15 cellular contexts compared by ENCODE assay signal in the genomic region with DNA sequence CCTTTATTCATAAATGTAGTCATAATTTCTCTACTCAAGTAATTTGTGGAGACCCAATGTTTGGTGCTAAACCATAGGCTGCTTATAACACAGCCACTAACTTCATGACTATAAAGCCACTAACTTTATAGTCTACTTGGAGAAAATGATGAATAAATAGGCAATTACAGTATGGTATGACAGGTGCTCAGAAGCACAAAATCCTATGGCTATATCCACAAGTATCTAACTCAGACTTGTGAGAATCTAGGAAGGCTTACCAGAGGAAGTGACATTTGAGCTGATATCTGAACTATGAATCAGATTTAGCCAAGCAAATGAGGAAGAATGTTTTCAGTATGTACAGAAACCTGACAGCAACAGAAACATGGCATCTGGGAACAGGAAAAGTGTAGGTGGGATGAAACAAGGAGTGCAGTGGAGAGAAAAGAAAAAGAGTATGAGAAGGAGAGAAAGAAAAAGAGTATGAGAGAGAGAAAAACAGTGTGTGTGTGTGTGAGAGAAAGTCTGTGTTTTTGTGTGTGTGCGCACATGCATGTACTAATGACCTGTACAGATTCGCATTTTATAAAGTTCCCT. TPM values are rescaled to one million over a fixed set of nuclear protein-coding genes. Genes with fewer than 3 reads are reported as not detected.
A peak's percentile ranks its signal among the peaks of the same experiment; 100 is the strongest.
DNase-seq lines count a peak whose midpoint lies in the region; ATAC-seq, FAIRE-seq and TF ChIP-seq lines count a peak whose summit lies in the region.
"Had no signal": no experiment of that assay in that cellular context is flagged by ENCODE, and none has a peak within 500 bp of the region (broad histone marks: within the 10 kb centered on the region; RNA-seq: fewer than 3 reads in every experiment).

No MANE protein-coding gene starts in this region.

- H3K27ac ChIP-seq in K562 (ENCODE audit: extremely low read depth, low read depth, low read length) (no peak overlapping the region), psoas muscle (peak overlapping the region; percentile 40)
- H3K27ac ChIP-seq: right atrium auricular region, SJSA1, thyroid gland had no signal

- ATAC-seq in K562 (no peak; the same call in 2 of the 3 replicates), psoas muscle (no peak), HG03039 (IDR thresholded peaks at IDR 0.05; ENCODE audit: unreplicated experiment) (no peak)
- ATAC-seq: CD8-positive, alpha-beta T cell had no signal

- CTCF ChIA-PET in K562 (lab: Yijun Ruan, JAX; ENCODE audit: low intra/inter-chr PET ratio), result no interaction called here

- no peak overlapping the region for H3K9ac ChIP-seq in K562 (ENCODE audit: insufficient read depth in 1 of 2, low read depth in 2 of 2, low read length in 2 of 2)

- no peak for FAIRE-seq in K562 (lab: Jason Lieb, UNC)

- TF ChIP-seq POLR2A in K562 (conservative IDR thresholded peaks at IDR 0.05), result no peak

- H3K9me1 ChIP-seq in K562 (ENCODE audit: control insufficient read depth, insufficient read depth, low read length), result no peaks in the 10 kb centered on the region

- no peak overlapping the region for H3K4me3 ChIP-seq in K562
- no peak overlapping the region for H3K4me3 ChIP-seq in psoas muscle
- H3K4me3 ChIP-seq: right atrium auricular region, SJSA1, thyroid gland had no signal

- no peak for TF ChIP-seq EP300 in K562 (IDR thresholded peaks at IDR 0.05; ENCODE audit: low read length)

- in situ Hi-C loops in K562 (cut with MboI), result no loop called here

- 71% methylated on average over 2 of the region's 2 CpGs for WGBS in K562 (ENCODE audit: insufficient coverage, low coverage, missing lambda C conversion rate)
- 63 to 87% (median 66%) methylated on average over 2 of the region's 2 CpGs for WGBS in psoas muscle, 3 donors

- peaks cover 74% of the 10 kb centered on the region for H3K79me2 ChIP-seq in K562 (ENCODE audit: control insufficient read depth, insufficient read depth, low read length)

- POLR2A ChIA-PET in K562 (lab: Yijun Ruan, JAX), result interaction anchor here (1.5 kb wide), 1 partner anchor 28 kb away, joined by 3 read pairs; no protein-coding TSS in a partner anchor

- intact Hi-C loops in K562 (cut with micrococcal nuclease) (no loop called here), psoas muscle (cut with DNase I) (loop anchor here in 1 of 2 donors (5.0 kb wide), 1 partner anchor 39 kb away; no protein-coding TSS in a partner anchor)

- H4K20me1 ChIP-seq in K562 (replicated peaks; ENCODE audit: control insufficient read depth, insufficient read depth, low read length), result no peaks in the 10 kb centered on the region

- no peak overlapping the region for H3K4me2 ChIP-seq in K562 (ENCODE audit: insufficient read depth, low read length)

- H3K4me1 ChIP-seq in K562 (replicated peaks in 1 of 2; ENCODE audit: control insufficient read depth in 2 of 2, insufficient read depth in 2 of 2, low read length in 2 of 2), result peaks cover 17 to 22% of the 10 kb centered on the region in 2 experiments
- H3K4me1 ChIP-seq in psoas muscle, result peaks cover 70% of the 10 kb centered on the region

- TF ChIP-seq CTCF in K562 (IDR thresholded peaks at IDR 0.05 in 2 of 3, conservative IDR thresholded peaks at IDR 0.05 in 1 of 3; ENCODE audit: insufficient read depth in 2 of 3, low read depth in 1 of 3, low read length in 3 of 3) (no peak), psoas muscle (IDR thresholded peaks at IDR 0.05) (no peak)

- DNase-seq in ELR (ENCODE audit: low read depth) (peak; percentile 66), LHCN-M2 (ENCODE audit: low read depth) (peak; percentile 62), K562 (ENCODE audit: extremely low read depth in 1 of 4, low spot score in 3 of 4) (no peak), psoas muscle (no peak), NAMALWA (ENCODE audit: low spot score) (no peak)
- no peak for DNase-seq in stimulated activated CD4-positive, alpha-beta T cell treated with anti-CD3 and anti-CD28 coated beads, Interleukin-4, amount 100 ng/mL, for 24 hours
- DNase-seq in stimulated activated naive CD4-positive, alpha-beta T cell treated with Interleukin-2 at 50 U/mL for 16 hours (lab: John Stamatoyannopoulos, UW), result no peak
- DNase-seq: CD8-positive, alpha-beta T cell; midbrain; NCI-H1105 treated with DMSO at 0.1 percent for 48 hours; NCI-H510A treated with DMSO at 0.1 percent for 48 hours; thyroid gland had no signal

- H3K9me3 ChIP-seq in K562 (replicated peaks; ENCODE audit: control insufficient read depth, insufficient read depth, low read depth, low read length) (no peaks in the 10 kb centered on the region), psoas muscle (no peaks in the 10 kb centered on the region)
- H3K9me3 ChIP-seq: SJSA1, thyroid gland had no signal

- H2AFZ ChIP-seq in K562 (ENCODE audit: low read depth, low read length), result no peak overlapping the region

- H3K27me3 ChIP-seq in K562 (ENCODE audit: control insufficient read depth in 2 of 2, insufficient read depth in 2 of 2, low read length in 2 of 2), result no peaks in the 10 kb centered on the region
- no peaks in the 10 kb centered on the region for H3K27me3 ChIP-seq in psoas muscle (ENCODE audit: insufficient read depth in 3 of 3, low read length in 2 of 3)
- H3K27me3 ChIP-seq: right atrium auricular region, SJSA1, thyroid gland had no signal

- no peaks in the 10 kb centered on the region for H3K36me3 ChIP-seq in K562 (ENCODE audit: control insufficient read depth, insufficient read depth, low read length)
- H3K36me3 ChIP-seq in psoas muscle (ENCODE audit: insufficient read depth in 1 of 2, low read depth in 1 of 2), result no peaks in the 10 kb centered on the region
- H3K36me3 ChIP-seq: right atrium auricular region, thyroid gland had no signal

- no TSS peak for BruUV-seq in K562 (replicated peaks; lab: Mats Ljungman, UMichigan)

- TF ChIP-seq RAD21 in K562 (CRISPR knock-in tag; conservative IDR thresholded peaks at IDR 0.05 in 1 of 2, IDR thresholded peaks at IDR 0.05 in 1 of 2), result no peak

TF ChIP-seq in K562, 482 proteins besides CTCF, POLR2A, EP300 and RAD21 (continues in another document):
- TF ChIP-seq BCOR (IDR thresholded peaks at IDR 0.05) (peak; percentile 50; the same call in 1 of the 2 replicates), SMARCA5 (IDR thresholded peaks at IDR 0.05) (peak; percentile 86; the same call in 1 of the 2 replicates), MED1 (CRISPR knock-in tag; IDR thresholded peaks at IDR 0.05; ENCODE audit: borderline replicate concordance) (no peak), SMARCE1 (IDR thresholded peaks at IDR 0.05) (peak; percentile 25; the same call in 1 of the 2 replicates), ZFP36 (IDR thresholded peaks at IDR 0.05; ENCODE audit: low read depth, low read length, partially characterized antibody) (peak; percentile 93), OTX1 (CRISPR knock-in tag; IDR thresholded peaks at IDR 0.05) (no peak), FOXK2 (conservative IDR thresholded peaks at IDR 0.05 in 1 of 2, IDR thresholded peaks at IDR 0.05 in 1 of 2; ENCODE audit: low read depth in 2 of 2) (0 out of 4 replicates have a peak, but pooled peaks of 1 of the 2 experiments have one; percentile 25), SRSF7 (optimal IDR thresholded peaks at IDR 0.05; ENCODE audit: low read depth, low read length) (no peak), LARP7 (IDR thresholded peaks at IDR 0.05) (0 out of 2 replicates have a peak, but pooled peaks have one; percentile 47), SMARCA4 (IDR thresholded peaks at IDR 0.05) (peak; percentile 29; the same call in 1 of the 2 replicates), NBN (IDR thresholded peaks at IDR 0.05; ENCODE audit: low read depth) (0 out of 2 replicates have a peak, but pooled peaks have one; percentile 27)
- TF ChIP-seq, protein P1, sequence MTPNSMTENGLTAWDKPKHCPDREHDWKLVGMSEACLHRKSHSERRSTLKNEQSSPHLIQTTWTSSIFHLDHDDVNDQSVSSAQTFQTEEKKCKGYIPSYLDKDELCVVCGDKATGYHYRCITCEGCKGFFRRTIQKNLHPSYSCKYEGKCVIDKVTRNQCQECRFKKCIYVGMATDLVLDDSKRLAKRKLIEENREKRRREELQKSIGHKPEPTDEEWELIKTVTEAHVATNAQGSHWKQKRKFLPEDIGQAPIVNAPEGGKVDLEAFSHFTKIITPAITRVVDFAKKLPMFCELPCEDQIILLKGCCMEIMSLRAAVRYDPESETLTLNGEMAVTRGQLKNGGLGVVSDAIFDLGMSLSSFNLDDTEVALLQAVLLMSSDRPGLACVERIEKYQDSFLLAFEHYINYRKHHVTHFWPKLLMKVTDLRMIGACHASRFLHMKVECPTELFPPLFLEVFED (CRISPR knock-in tag; conservative IDR thresholded peaks at IDR 0.05), result peak; percentile 51; the same call in 1 of the 2 replicates

RNA-seq across cellular contexts. Expression of a gene that starts 59.9 kb away (rescaled TPM):
- total RNA-seq in LHCN-M2 (2014; rRNA removed), result 29.4 and 31.9 TPM in 2 replicates
- polyA plus RNA-seq in LHCN-M2 (2012), result 5.3 TPM
- 20.0 and 85.9 TPM in 2 replicates for total RNA-seq in K562 (2011; cell fraction: chromatin; rRNA removed; ENCODE audit: low replicate concordance)
- total RNA-seq in K562 (2011; cell fraction: nucleolus; rRNA removed), result 9.3 and 16.7 TPM in 2 replicates
- 25.5 and 35.3 TPM in 2 replicates for total RNA-seq in K562 (2011; cell fraction: nucleoplasm; rRNA removed)
- 13.0 and 14.4 TPM in 2 replicates for total RNA-seq in K562 (2014; rRNA removed)
- total RNA-seq in K562 (2014; rRNA removed; fragmentation: Illumina TruSeq; extraction: Trizol), result 22.1 and 23.5 TPM in 2 replicates
- total RNA-seq in K562 (2015; rRNA removed; fragmentation: Illumina TruSeq; extraction: Trizol), result 22.5 and 24.4 TPM in 2 replicates
- total RNA-seq in K562 (2021), result 12.1 and 16.6 TPM in 2 replicates
- polyA plus RNA-seq in K562 (2011; rRNA removed), result 11.7 and 16.7 TPM in 2 replicates
- polyA plus RNA-seq in K562 (2011; cell fraction: cytosol; rRNA removed), result 3.3 and 6.2 TPM in 2 replicates
- 9.2 and 12.9 TPM in 2 replicates for polyA plus RNA-seq in K562 (2011; cell fraction: nucleus; rRNA removed)
- 7.7 and 8.1 TPM in 2 replicates for polyA plus RNA-seq in K562 (2012)
- polyA plus RNA-seq in K562 (2014; fragmentation: Illumina TruSeq; extraction: Trizol), result 10.9 and 16.8 TPM in 2 replicates
- 1 to 10 TPM; 5.5 to 6.2 TPM for polyA plus RNA-seq in K562 (2014; fragmentation: Nextera tagmentation; extraction: Ambion mirVana)
- 9.1 and 11.5 TPM in 2 replicates for polyA plus RNA-seq in K562 (2014; rRNA removed)
- 40.9 and 47.2 TPM in 2 replicates for polyA minus RNA-seq in K562 (2011; rRNA and poly(A)+ RNA removed)
- polyA minus RNA-seq in K562 (2011; cell fraction: cytosol; rRNA and poly(A)+ RNA removed), result 11.5 and 13.4 TPM in 2 replicates
- 28.9 and 41.9 TPM in 2 replicates for polyA minus RNA-seq in K562 (2011; cell fraction: nucleus; rRNA and poly(A)+ RNA removed)
- total RNA-seq in psoas muscle, result 10 to 100 TPM; 18.8 to 36.3 (median 30.7) TPM
- 10 to 100 TPM in 2 of 3 donors, 1 to 10 TPM in 1; 9.0 to 11.6 (median 11.3) TPM for polyA plus RNA-seq in psoas muscle

Comparison
In these comparisons a context has a peak if more than half of its experiments do, and no peak if none do; other contexts are left out.
1. DNase-seq: peak in ELR (single experiment) and LHCN-M2 (single experiment); none in K562 (0 of 4), psoas muscle (0 of 2), stimulated activated CD4-positive, alpha-beta T cell treated with anti-CD3 and anti-CD28 coated beads, Interleukin-4, amount 100 ng/mL, for 24 hours (single experiment), stimulated activated naive CD4-positive, alpha-beta T cell treated with Interleukin-2 at 50 U/mL for 16 hours (single experiment) and NAMALWA (single experiment).